ENCODE assay signal across 33 cellular contexts in the genomic region with DNA sequence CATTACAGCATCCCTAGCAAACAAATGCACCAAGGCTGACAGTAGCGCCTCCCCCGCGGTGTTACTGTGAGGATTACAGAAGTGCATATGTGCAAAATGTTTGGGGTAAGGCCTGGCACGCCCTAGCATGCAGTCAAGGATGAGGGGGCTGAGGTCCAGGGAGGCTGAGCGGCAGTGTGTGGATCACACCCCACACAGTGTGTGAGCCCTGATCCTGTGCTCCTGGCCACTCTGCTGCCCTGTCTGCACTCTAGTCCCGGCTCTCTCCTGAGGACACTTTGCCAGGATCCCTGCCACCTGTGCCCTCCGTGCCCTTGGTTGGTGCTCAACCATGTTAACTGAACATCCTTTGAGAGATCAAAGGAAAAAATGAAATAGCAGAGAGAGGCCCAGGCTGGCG.
"Had no signal": no experiment of that assay in that cellular context is flagged by ENCODE, and none has a peak within 500 bp of the region (broad histone marks: within the 10 kb centered on the region; RNA-seq: fewer than 3 reads in every experiment).

No MANE protein-coding gene starts in this region.

- H3K36me3 ChIP-seq: ascending aorta, breast epithelium, heart left ventricle had no signal

- ATAC-seq: activated CD4-positive, alpha-beta T cell treated with anti-CD3 and anti-CD28 coated beads for 36 hours; activated CD8-positive, alpha-beta memory T cell treated with anti-CD3 and anti-CD28 coated beads, Interleukin-2, amount 10 ng/mL, durations not matched to agents 7 days and 5 days; activated CD8-positive, alpha-beta T cell treated with anti-CD3 and anti-CD28 coated beads, Interleukin-2, amount 10 ng/mL, durations not matched to agents 7 days and 5 days; effector memory CD8-positive, alpha-beta T cell; heart left ventricle had no signal

- H3K27me3 ChIP-seq: ascending aorta, breast epithelium, dorsolateral prefrontal cortex had no signal

- FAIRE-seq: endometrium, endothelial cell of umbilical vein, frontal cortex had no signal

- H3K4me3 ChIP-seq: ascending aorta, breast epithelium, coronary artery, dorsolateral prefrontal cortex, heart left ventricle had no signal

- DNase-seq: activated CD4-positive, alpha-beta memory T cell treated with anti-CD3 and anti-CD28 coated beads for 36 hours; activated CD4-positive, alpha-beta T cell treated with anti-CD3 and anti-CD28 coated beads for 36 hours; activated CD4-positive, alpha-beta T cell treated with anti-CD3 and anti-CD28 coated beads, Interleukin-2, amount 10 ng/mL, durations not matched to agents 24 days and 14 days; activated CD4-positive, CD25-positive, alpha-beta regulatory T cell; activated CD4-positive, CD25-positive, alpha-beta regulatory T cell treated with anti-CD3 and anti-CD28 coated beads, Interleukin-2, amount 50 U/mL, for 72 hours; activated CD8-positive, alpha-beta memory T cell treated with anti-CD3 and anti-CD28 coated beads, Interleukin-2, amount 10 ng/mL, durations not matched to agents 7 days and 5 days; activated CD8-positive, alpha-beta memory T cell treated with anti-CD3 and anti-CD28 coated beads, Interleukin-2, amount 50 U/mL, for 4 hours; activated CD8-positive, alpha-beta T cell treated with anti-CD3 and anti-CD28 coated beads, Interleukin-2, amount 10 ng/mL, durations not matched to agents 7 days and 5 days; activated effector memory CD4-positive, alpha-beta T cell treated with anti-CD3 and anti-CD28 coated beads, Interleukin-2, amount 50 U/mL, for 16 hours; activated naive CD4-positive, alpha-beta T cell treated with anti-CD3 and anti-CD28 coated beads for 36 hours; activated naive CD8-positive, alpha-beta T cell treated with anti-CD3 and anti-CD28 coated beads, Interleukin-2, amount 10 ng/mL, durations not matched to agents 7 days and 5 days; activated T-cell treated with anti-CD3 and anti-CD28 coated beads, Interleukin-2, amount 50 U/mL, for 1 hour; activated T-cell treated with anti-CD3 and anti-CD28 coated beads, Interleukin-2, amount 50 U/mL, for 48 hours; effector CD4-positive, alpha-beta T cell; effector memory CD8-positive, alpha-beta T cell; foreskin fibroblast; glutamatergic neuron; heart left ventricle; T-helper 2 cell had no signal

- H3K4me1 Mint-ChIP-seq: activated CD4-positive, alpha-beta T cell treated with anti-CD3 and anti-CD28 coated beads for 36 hours; activated CD4-positive, alpha-beta T cell treated with anti-CD3 and anti-CD28 coated beads, Interleukin-2, amount 10 ng/mL, durations not matched to agents 24 days and 14 days; activated CD8-positive, alpha-beta memory T cell treated with anti-CD3 and anti-CD28 coated beads, Interleukin-2, amount 10 ng/mL, durations not matched to agents 7 days and 5 days; activated naive CD4-positive, alpha-beta T cell treated with anti-CD3 and anti-CD28 coated beads, Interleukin-2, amount 50 U/mL, for 24 hours; activated naive CD8-positive, alpha-beta T cell treated with anti-CD3 and anti-CD28 coated beads, Interleukin-2, amount 10 ng/mL, durations not matched to agents 7 days and 5 days; central memory CD8-positive, alpha-beta T cell had no signal

- H3K27me3 Mint-ChIP-seq: activated CD4-positive, alpha-beta memory T cell treated with anti-CD3 and anti-CD28 coated beads for 36 hours; activated CD4-positive, alpha-beta T cell treated with anti-CD3 and anti-CD28 coated beads, Interleukin-2, amount 10 ng/mL, durations not matched to agents 24 days and 14 days; activated naive CD4-positive, alpha-beta T cell treated with anti-CD3 and anti-CD28 coated beads, Interleukin-2, amount 50 U/mL, for 24 hours; dendritic cell treated with granulocyte-macrophage colony-stimulating factor and Interleukin-4, amounts not matched to agents 40 ng/mL and 50 ng/mL, for 4 days had no signal

- H3K4me3 Mint-ChIP-seq: activated CD4-positive, alpha-beta memory T cell treated with anti-CD3 and anti-CD28 coated beads for 36 hours; activated CD4-positive, alpha-beta T cell treated with anti-CD3 and anti-CD28 coated beads for 36 hours; activated CD4-positive, alpha-beta T cell treated with anti-CD3 and anti-CD28 coated beads, Interleukin-2, amount 10 ng/mL, durations not matched to agents 24 days and 14 days; activated CD8-positive, alpha-beta memory T cell treated with anti-CD3 and anti-CD28 coated beads, Interleukin-2, amount 10 ng/mL, durations not matched to agents 7 days and 5 days; activated CD8-positive, alpha-beta T cell treated with anti-CD3 and anti-CD28 coated beads, Interleukin-2, amount 10 ng/mL, durations not matched to agents 7 days and 5 days; activated naive CD4-positive, alpha-beta T cell treated with anti-CD3 and anti-CD28 coated beads for 36 hours; activated naive CD4-positive, alpha-beta T cell treated with anti-CD3 and anti-CD28 coated beads, Interleukin-2, amount 50 U/mL, for 24 hours; activated naive CD8-positive, alpha-beta T cell treated with anti-CD3 and anti-CD28 coated beads, Interleukin-2, amount 10 ng/mL, durations not matched to agents 7 days and 5 days; activated T-helper 1 cell treated with anti-CD3 and anti-CD28 coated beads, Interleukin-12 subunit alpha, Interleukin-12 subunit beta, Interleukin-2, Interleukin-4 antibody, amounts not matched to agents 30 ng/mL and 10 ng/mL and 1 ng/mL, durations not matched to agents 14 hours and 24 hours and 36 hours; brain; central memory CD8-positive, alpha-beta T cell; dendritic cell treated with granulocyte-macrophage colony-stimulating factor and Interleukin-4, amounts not matched to agents 40 ng/mL and 50 ng/mL, for 4 days; effector memory CD8-positive, alpha-beta T cell had no signal

- H3K9me3 Mint-ChIP-seq: dendritic cell treated with granulocyte-macrophage colony-stimulating factor and Interleukin-4, amounts not matched to agents 40 ng/mL and 50 ng/mL, for 4 days had no signal

- H3K27ac Mint-ChIP-seq: activated CD4-positive, alpha-beta memory T cell treated with anti-CD3 and anti-CD28 coated beads for 36 hours; activated CD4-positive, alpha-beta T cell treated with anti-CD3 and anti-CD28 coated beads for 36 hours; activated CD4-positive, alpha-beta T cell treated with anti-CD3 and anti-CD28 coated beads, Interleukin-2, amount 10 ng/mL, durations not matched to agents 24 days and 14 days; activated CD8-positive, alpha-beta memory T cell treated with anti-CD3 and anti-CD28 coated beads, Interleukin-2, amount 10 ng/mL, durations not matched to agents 7 days and 5 days; activated CD8-positive, alpha-beta T cell treated with anti-CD3 and anti-CD28 coated beads, Interleukin-2, amount 10 ng/mL, durations not matched to agents 7 days and 5 days; activated naive CD4-positive, alpha-beta T cell treated with anti-CD3 and anti-CD28 coated beads for 36 hours; activated naive CD4-positive, alpha-beta T cell treated with anti-CD3 and anti-CD28 coated beads, Interleukin-2, amount 50 U/mL, for 24 hours; activated naive CD8-positive, alpha-beta T cell treated with anti-CD3 and anti-CD28 coated beads, Interleukin-2, amount 10 ng/mL, durations not matched to agents 7 days and 5 days; activated T-helper 1 cell treated with anti-CD3 and anti-CD28 coated beads, Interleukin-12 subunit alpha, Interleukin-12 subunit beta, Interleukin-2, Interleukin-4 antibody, amounts not matched to agents 30 ng/mL and 10 ng/mL and 1 ng/mL, durations not matched to agents 14 hours and 24 hours and 36 hours; activated T-helper 2 cell treated with anti-CD3 and anti-CD28 coated beads, Interferon-gamma antibody, Interleukin-2, Interleukin-4, amounts not matched to agents 10 μg/mL and 5 μg/mL and 100 μg/mL, durations not matched to agents 14 hours and 24 hours and 36 hours; dendritic cell treated with granulocyte-macrophage colony-stimulating factor and Interleukin-4, amounts not matched to agents 40 ng/mL and 50 ng/mL, for 4 days; effector memory CD8-positive, alpha-beta T cell had no signal

- H3K36me3 Mint-ChIP-seq: activated CD8-positive, alpha-beta memory T cell treated with anti-CD3 and anti-CD28 coated beads, Interleukin-2, amount 10 ng/mL, durations not matched to agents 7 days and 5 days; activated naive CD4-positive, alpha-beta T cell treated with anti-CD3 and anti-CD28 coated beads, Interleukin-2, amount 50 U/mL, for 24 hours; activated naive CD8-positive, alpha-beta T cell treated with anti-CD3 and anti-CD28 coated beads, Interleukin-2, amount 10 ng/mL, durations not matched to agents 7 days and 5 days had no signal

- H3K27ac ChIP-seq: ascending aorta, breast epithelium, coronary artery, dorsolateral prefrontal cortex, epithelial cell of prostate, heart left ventricle had no signal

- H3K9me3 ChIP-seq: ascending aorta had no signal

- H3K4me1 ChIP-seq: ascending aorta, breast epithelium, heart left ventricle had no signal
